Comparison of ENCODE assay signal across 25 cellular contexts in the genomic region with DNA sequence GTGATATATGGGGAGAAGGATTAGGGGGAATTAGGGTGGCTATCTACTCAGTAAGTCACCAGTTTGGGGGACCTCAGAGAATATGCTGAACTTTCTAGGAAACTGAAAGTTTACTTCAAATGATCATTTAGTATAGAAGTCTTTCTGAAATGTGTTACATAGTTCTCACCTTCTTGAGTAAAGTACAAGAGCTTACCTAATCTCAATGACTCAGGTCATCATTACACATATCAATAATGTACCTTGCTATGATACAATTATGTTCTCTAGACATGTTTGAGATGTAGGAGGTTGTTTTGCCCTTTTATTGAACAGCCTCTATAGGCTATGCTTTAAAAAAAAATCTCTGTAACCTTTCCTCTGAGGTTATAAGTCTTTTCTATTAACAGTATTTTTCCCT.
"Had no signal": no experiment of that assay in that cellular context is flagged by ENCODE, and none has a peak within 500 bp of the region (broad histone marks: within the 10 kb centered on the region; RNA-seq: fewer than 3 reads in every experiment).

No MANE protein-coding gene starts in this region.

- H3K27me3 ChIP-seq: stomach, suprapubic skin, testis, thyroid gland, tibial artery, tibial nerve, transverse colon, upper lobe of left lung, upper lobe of right lung, uterus, vagina had no signal

- H3K27ac ChIP-seq: stomach, suprapubic skin, testis, thoracic aorta, thyroid gland, tibial artery, tibial nerve, transverse colon, upper lobe of left lung, upper lobe of right lung, uterus, vagina had no signal

- H3K36me3 ChIP-seq: thoracic aorta, thyroid gland, uterus had no signal

- H3K4me1 ChIP-seq: stomach, suprapubic skin, testis, thyroid gland, tibial artery, tibial nerve, transverse colon, upper lobe of left lung, upper lobe of right lung, uterus, vagina had no signal

- FAIRE-seq: urothelium cell line had no signal

- DNase-seq: stimulated activated CD4-positive, alpha-beta T cell treated with anti-CD3 and anti-CD28 coated beads, Interleukin-2, amount 100 ng/mL, for 48 hours; stimulated activated CD4-positive, alpha-beta T cell treated with anti-CD3 and anti-CD28 coated beads, Interleukin-4, amount 100 ng/mL, for 1 hour; stimulated activated CD4-positive, alpha-beta T cell treated with anti-CD3 and anti-CD28 coated beads, Interleukin-4, amount 100 ng/mL, for 24 hours; stimulated activated CD4-positive, alpha-beta T cell treated with anti-CD3 and anti-CD28 coated beads, Interleukin-4, amount 100 ng/mL, for 4 hours; stimulated activated CD8-positive, alpha-beta memory T cell treated with anti-CD3 and anti-CD28 coated beads, Interleukin-4, amount 100 ng/mL, for 48 hours; stimulated activated naive B cell treated with anti-CD40 and anti-IgM and Interleukin-4, amounts not matched to agents 10 μg/mL and 1 μg/mL and 100 μg/mL, for 72 hours; stimulated activated naive CD4-positive, alpha-beta T cell; stimulated activated naive CD4-positive, alpha-beta T cell treated with Interleukin-2 at 50 U/mL for 16 hours; stimulated activated naive CD8-positive, alpha-beta T cell treated with anti-CD3 and anti-CD28 coated beads, Interleukin-15, amount 100 ng/mL, for 72 hours; stimulated activated naive CD8-positive, alpha-beta T cell treated with anti-CD3 and anti-CD28 coated beads, Interleukin-15, Interleukin-2, amounts not matched to agents 100 U/mL and 50 U/mL, for 24 hours; stomach; substantia nigra; testis; thyroid gland; tibial artery; transverse colon; trophoblast cell; upper lobe of left lung; upper lobe of right lung; uterus had no signal

- H3K9me3 ChIP-seq: stomach, suprapubic skin, testis, thoracic aorta, thyroid gland, tibial artery, tibial nerve, transverse colon, upper lobe of left lung, upper lobe of right lung, uterus, vagina had no signal

- H3K4me3 ChIP-seq: stomach, suprapubic skin, testis, thoracic aorta, thyroid gland, tibial artery, tibial nerve, transverse colon, upper lobe of left lung, upper lobe of right lung, uterus, vagina had no signal
